Comparison of ENCODE assay signal across 10 cellular contexts in genomic region chr10:101293007-101293723, GRCh38.
A peak's percentile ranks its signal among the peaks of the same experiment; 100 is the strongest.
DNase-seq lines count a peak whose midpoint lies in the region; ATAC-seq and TF ChIP-seq lines count a peak whose summit lies in the region.
"Had no signal": no experiment of that assay in that cellular context is flagged by ENCODE, and none has a peak within 500 bp of the region (broad histone marks: within the 10 kb centered on the region; RNA-seq: fewer than 3 reads in every experiment).

No MANE protein-coding gene starts in this region.

- H3K9me3 ChIP-seq in HUES48 (ENCODE audit: control insufficient read depth, insufficient read depth, low read length): no peaks in the 10 kb centered on the region
- H3K9me3 ChIP-seq in SK-N-MC (ENCODE audit: low read depth, low read length): no peaks in the 10 kb centered on the region
- H3K9me3 ChIP-seq in psoas muscle: no peaks in the 10 kb centered on the region
- H3K9me3 ChIP-seq in upper lobe of left lung: no peaks in the 10 kb centered on the region

- no peak for TF ChIP-seq CTCF in psoas muscle (IDR thresholded peaks at IDR 0.05)
- no peak for TF ChIP-seq CTCF in upper lobe of left lung (IDR thresholded peaks at IDR 0.05)

- H3K4me1 ChIP-seq in HUES48 (ENCODE audit: control insufficient read depth, insufficient read depth, low read length) (peaks cover 33% of the 10 kb centered on the region), psoas muscle (peaks cover 30% of the 10 kb centered on the region), upper lobe of left lung (peaks cover 18 to 23% (median 20%) of the 10 kb centered on the region in 4 donors)

- TF ChIP-seq POLR2A in upper lobe of left lung (IDR thresholded peaks at IDR 0.05): no peak

- intact Hi-C loops in left ventricle myocardium superior (cut with micrococcal nuclease) (no loop called here), psoas muscle (cut with DNase I) (loop anchor here in 1 of 2 donors (5.0 kb wide), 2 partner anchors 41 to 66 kb away; partner anchors contain the start of gene LBX1)

- H3K27me3 ChIP-seq in HUES48 (ENCODE audit: control insufficient read depth, insufficient read depth, low read length) (peaks cover 90% of the 10 kb centered on the region), psoas muscle (ENCODE audit: insufficient read depth in 3 of 3, low read length in 2 of 3) (peaks cover 0 to 17% (median 0%) of the 10 kb centered on the region in 3 donors), upper lobe of left lung (peaks cover 0 to 32% (median 14%) of the 10 kb centered on the region in 4 donors)

- H3K4me3 ChIP-seq in HUES48 (ENCODE audit: low read depth, low read length) (peak overlapping the region; percentile 66), SK-N-MC (peak overlapping the region; percentile 77), psoas muscle (peak overlapping the region; percentile 81), upper lobe of left lung (peak overlapping the region in 1 of 4 donors; percentile 58)
- H3K4me3 ChIP-seq: lung had no signal

- H3K27ac ChIP-seq in HUES48 (ENCODE audit: low read depth, low read length): no peak overlapping the region
- H3K27ac ChIP-seq in SK-N-MC: no peak overlapping the region
- peak overlapping the region; percentile 88 for H3K27ac ChIP-seq in psoas muscle
- H3K27ac ChIP-seq in upper lobe of left lung: no peak overlapping the region

- WGBS in psoas muscle, 3 donors: 29 to 40% (median 37%) methylated on average over 17 of the region's 17 CpGs
- WGBS in upper lobe of left lung, 2 donors: 38 to 39% methylated on average over 16 to 17 of the region's 17 CpGs

- H3K36me3 ChIP-seq in HUES48 (ENCODE audit: control insufficient read depth, insufficient read depth, low read length): no peaks in the 10 kb centered on the region
- no peaks in the 10 kb centered on the region for H3K36me3 ChIP-seq in SK-N-MC (ENCODE audit: insufficient read depth, low read length)
- H3K36me3 ChIP-seq in psoas muscle (ENCODE audit: insufficient read depth in 1 of 2, low read depth in 1 of 2): no peaks in the 10 kb centered on the region
- H3K36me3 ChIP-seq in upper lobe of left lung: no peaks in the 10 kb centered on the region

- ATAC-seq in left ventricle myocardium superior (peak; percentile 34), psoas muscle (peak in 2 of 4 donors; percentile 5 to 10), upper lobe of left lung (ENCODE audit: low FRiP score in 2 of 2) (no peak), GM21367 (IDR thresholded peaks at IDR 0.05; ENCODE audit: unreplicated experiment) (no peak), HG02610 (IDR thresholded peaks at IDR 0.05; ENCODE audit: unreplicated experiment) (no peak)

- DNase-seq in SK-N-MC (ENCODE audit: low read depth, low spot score): no peak
- no peak for DNase-seq in left ventricle myocardium superior
- DNase-seq in psoas muscle: no peak
- no peak for DNase-seq in upper lobe of left lung
- DNase-seq in activated CD4-positive, alpha-beta T cell treated with anti-CD3 and anti-CD28 coated beads for 4 hours: no peak
- DNase-seq: NCI-H1048 had no signal

- TF ChIP-seq EP300 in upper lobe of left lung (IDR thresholded peaks at IDR 0.05): no peak

- no peak overlapping the region for H3K9ac ChIP-seq in HUES48 (ENCODE audit: low read depth, low read length)
- H3K9ac ChIP-seq in SK-N-MC (ENCODE audit: insufficient read length): no peak overlapping the region
